In genomic region chr21:26581818-26582217, GRCh38 we compare ENCODE assay signal across 9 cellular contexts. TPM values are rescaled to one million over a fixed set of nuclear protein-coding genes. Genes with fewer than 3 reads are reported as not detected.
"Had no signal": no experiment of that assay in that cellular context is flagged by ENCODE, and none has a peak within 500 bp of the region (broad histone marks: within the 10 kb centered on the region; RNA-seq: fewer than 3 reads in every experiment).

No MANE protein-coding gene starts in this region.

- ATAC-seq: HepG2, K562 had no signal

- FAIRE-seq: HepG2, HTR-8/SVneo, K562 had no signal

- H3K4me2 ChIP-seq: KMS-11 had no signal

- H3K4me3 ChIP-seq: K562 had no signal

- DNase-seq: IMR-90, KBM-7, KG1 had no signal

- H3K27ac ChIP-seq: HL-60, KMS-11 had no signal

RNA-seq across cellular contexts. Expression of gene CYYR1, which starts 8.7 kb away (rescaled TPM):
- polyA plus RNA-seq: HepG2, IgD-negative memory B cell, IMR-90, K562 had no signal
